In genomic region chr12:131390408-131391100, GRCh38 we compare ENCODE assay signal across 12 cellular contexts.
DNase-seq lines count a peak whose midpoint lies in the region; ATAC-seq, FAIRE-seq and TF ChIP-seq lines count a peak whose summit lies in the region.
"Had no signal": no experiment of that assay in that cellular context is flagged by ENCODE, and none has a peak within 500 bp of the region (broad histone marks: within the 10 kb centered on the region; RNA-seq: fewer than 3 reads in every experiment).

No MANE protein-coding gene starts in this region.

- TF ChIP-seq CTCF in NB4 (IDR thresholded peaks at IDR 0.05; ENCODE audit: low read depth, low read length) (no peak), bronchial epithelial cell (IDR thresholded peaks at IDR 0.05; ENCODE audit: insufficient read depth, low read length, severe bottlenecking) (no peak)

- no peaks in the 10 kb centered on the region for H4K20me1 ChIP-seq in GM23248 (ENCODE audit: insufficient read depth)

- no peak for ATAC-seq in GM18907 (IDR thresholded peaks at IDR 0.05; ENCODE audit: unreplicated experiment)
- ATAC-seq: SK-N-SH treated with all-trans-retinoic acid at 6 μM for 48 hours had no signal

- no peak for TF ChIP-seq POLR2A in NB4 (IDR thresholded peaks at IDR 0.05; ENCODE audit: extremely low read depth, insufficient read length)

- no peaks in the 10 kb centered on the region for H3K9me2 ChIP-seq in GM23248 (ENCODE audit: insufficient read depth)

- 30 to 39% methylated on average over 14 of the region's 14 CpGs for WGBS in GM23248 (ENCODE audit: low coverage in 1 of 2, low lambda C conversion rate in 2 of 2, missing lambda C conversion rate in 2 of 2), 2 experiments

- H3K27ac ChIP-seq in GM23248, result no peak overlapping the region
- H3K27ac ChIP-seq: cardiac muscle cell, HL-60 had no signal

- H3K79me2 ChIP-seq in GM23248 (ENCODE audit: insufficient read depth), result no peaks in the 10 kb centered on the region

- no peak overlapping the region for H3K9ac ChIP-seq in GM23248

- H3K27me3 ChIP-seq in GM23248 (replicated peaks; ENCODE audit: insufficient read depth) (no peaks in the 10 kb centered on the region), bronchial epithelial cell (ENCODE audit: control insufficient read depth, insufficient read depth, low read length) (no peaks in the 10 kb centered on the region)
- H3K27me3 ChIP-seq: cardiac muscle cell had no signal

- H3K4me1 ChIP-seq in GM23248 (ENCODE audit: insufficient read depth), result no peaks in the 10 kb centered on the region

- DNase-seq in GM23248, result peak; percentile 15
- peak; percentile 46 for DNase-seq in NB4 (ENCODE audit: low read depth)
- peak; percentile 3 for DNase-seq in bronchial epithelial cell (ENCODE audit: low read depth)
- peak; percentile 31 for DNase-seq in midbrain (lab: John Stamatoyannopoulos, UW)
- DNase-seq in NCI-H2029 treated with DMSO at 0.1 percent for 48 hours (lab: John Stamatoyannopoulos, UW), result no peak
- DNase-seq in NCI-H1048 (lab: John Stamatoyannopoulos, UW), result no peak
- DNase-seq in stimulated activated CD4-positive, alpha-beta T cell treated with anti-CD3 and anti-CD28 coated beads, Interleukin-2, amount 100 ng/mL, for 48 hours, result no peak
- DNase-seq: NCI-H2029 had no signal

- H3K36me3 ChIP-seq in GM23248 (ENCODE audit: low read depth) (no peaks in the 10 kb centered on the region), bronchial epithelial cell (ENCODE audit: control insufficient read depth, insufficient read depth, low read length) (no peaks in the 10 kb centered on the region)
- H3K36me3 ChIP-seq: cardiac muscle cell had no signal

- H3F3A ChIP-seq in GM23248 (ENCODE audit: insufficient read depth), result no peaks in the 10 kb centered on the region

- no peak for FAIRE-seq in bronchial epithelial cell (lab: Jason Lieb, UNC)

- in situ Hi-C loops in GM23248 (cut with MboI), result no loop called here

- no peak overlapping the region for H2AFZ ChIP-seq in GM23248

- no peaks in the 10 kb centered on the region for H3K9me3 ChIP-seq in GM23248 (ENCODE audit: low read depth)

- H3K4me2 ChIP-seq in GM23248 (ENCODE audit: unreplicated experiment), result no peak overlapping the region

- H3K4me3 ChIP-seq in GM23248, result no peak overlapping the region
- H3K4me3 ChIP-seq in NB4 (ENCODE audit: low read depth, low read length), result no peak overlapping the region
- H3K4me3 ChIP-seq in bronchial epithelial cell (ENCODE audit: low read depth, low read length), result no peak overlapping the region
- H3K4me3 ChIP-seq: cardiac muscle cell had no signal

Comparison
In these comparisons a context has a peak if more than half of its experiments do, and no peak if none do; other contexts are left out.
1. DNase-seq: peak in GM23248 (single experiment), NB4 (single experiment), bronchial epithelial cell (single experiment) and midbrain (single experiment); none in NCI-H2029 treated with DMSO at 0.1 percent for 48 hours (single experiment), NCI-H1048 (single experiment) and stimulated activated CD4-positive, alpha-beta T cell treated with anti-CD3 and anti-CD28 coated beads, Interleukin-2, amount 100 ng/mL, for 48 hours (0 of 2).